ENCODE assay signal across 8 cellular contexts in the genomic region with DNA sequence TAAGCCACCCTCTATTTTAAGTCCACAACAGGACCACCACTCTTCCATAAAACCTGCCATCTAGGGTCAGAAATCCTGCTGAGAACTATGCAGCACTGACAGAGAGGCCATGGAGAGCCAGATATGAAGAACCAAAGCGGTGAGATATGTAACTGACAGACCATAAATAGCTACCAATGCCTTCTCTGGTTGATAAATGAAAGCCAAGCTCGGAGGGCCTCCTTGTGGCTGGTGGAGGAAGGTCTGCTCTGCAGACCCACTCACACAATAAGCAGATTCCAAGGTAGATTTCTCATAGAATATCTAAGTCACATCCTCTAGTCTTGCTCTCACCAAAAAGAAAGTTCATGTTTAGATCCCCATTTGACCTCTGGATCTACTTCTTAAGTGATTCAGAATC. TPM values are rescaled to one million over a fixed set of nuclear protein-coding genes. Genes with fewer than 3 reads are reported as not detected.
DNase-seq lines count a peak whose midpoint lies in the region; ATAC-seq and TF ChIP-seq lines count a peak whose summit lies in the region.

No MANE protein-coding gene starts in this region.

- no peak overlapping the region for H3K9ac ChIP-seq in colonic mucosa (ENCODE audit: low read depth in 2 of 2, low read length in 2 of 2)

- H3K27me3 ChIP-seq in BE2C (no peaks in the 10 kb centered on the region), colonic mucosa (no peaks in the 10 kb centered on the region)

- TF ChIP-seq CTCF in BE2C (IDR thresholded peaks at IDR 0.05; ENCODE audit: low read depth, low read length) (peak; percentile 84), colonic mucosa (IDR thresholded peaks at IDR 0.05) (no peak)

- intact Hi-C loops in colonic mucosa (cut with DNase I): loop anchor here (5.0 kb wide), 3 partner anchors 86 to 279 kb away; no protein-coding TSS in a partner anchor

- peaks cover 15% of the 10 kb centered on the region for H3K36me3 ChIP-seq in BE2C
- H3K36me3 ChIP-seq in colonic mucosa: no peaks in the 10 kb centered on the region

- ATAC-seq in GM18861 (IDR thresholded peaks at IDR 0.05; ENCODE audit: unreplicated experiment): peak; percentile 73
- peak; percentile 80 for ATAC-seq in HG03159 (IDR thresholded peaks at IDR 0.05; ENCODE audit: unreplicated experiment)
- no peak for ATAC-seq in stimulated activated naive CD8-positive, alpha-beta T cell treated with anti-CD3 and anti-CD28 coated beads, Interleukin-15, Interleukin-2, amounts not matched to agents 100 U/mL and 50 U/mL, for 24 hours

- no peak overlapping the region for H3K27ac ChIP-seq in colonic mucosa

- H3K4me3 ChIP-seq in BE2C (ENCODE audit: low read depth, low read length): no peak overlapping the region
- H3K4me3 ChIP-seq in colonic mucosa: no peak overlapping the region

- H3K4me1 ChIP-seq in BE2C (no peaks in the 10 kb centered on the region; the same call in 1 of the 2 replicates), colonic mucosa (no peaks in the 10 kb centered on the region)

- peak; percentile 70 for DNase-seq in BE2C
- peak; percentile 18 for DNase-seq in NCI-H748 treated with DMSO at 0.1 percent for 48 hours (lab: John Stamatoyannopoulos, UW)
- peak; percentile 46 for DNase-seq in cerebellar cortex (ENCODE audit: low spot score)
- DNase-seq in lung microvascular endothelial cell (ENCODE audit: low read depth in 2 of 2): peak; percentile 83 to 86
- DNase-seq in colonic mucosa: no peak
- DNase-seq in stimulated activated naive CD8-positive, alpha-beta T cell treated with anti-CD3 and anti-CD28 coated beads, Interleukin-15, Interleukin-2, amounts not matched to agents 100 U/mL and 50 U/mL, for 24 hours: no peak

- H3K9me3 ChIP-seq in BE2C (no peaks in the 10 kb centered on the region), colonic mucosa (no peaks in the 10 kb centered on the region)

RNA-seq across cellular contexts. Expression of gene RYK, which starts 38.9 kb away (rescaled TPM):
- 31.7 TPM for polyA plus RNA-seq in BE2C (2012; ENCODE audit: insufficient read depth, insufficient read length, low read depth)
- 61.5 and 99.6 TPM in 2 replicates for total RNA-seq in lung microvascular endothelial cell
- total RNA-seq in colonic mucosa: 10 to 100 TPM; 30.7 to 40.6 TPM

Comparison
In these comparisons a context has a peak if more than half of its experiments do, and no peak if none do; other contexts are left out.
1. DNase-seq: peak in BE2C (single experiment), NCI-H748 treated with DMSO at 0.1 percent for 48 hours (single experiment), cerebellar cortex (single experiment) and lung microvascular endothelial cell (2 of 2); none in colonic mucosa (single experiment) and stimulated activated naive CD8-positive, alpha-beta T cell treated with anti-CD3 and anti-CD28 coated beads, Interleukin-15, Interleukin-2, amounts not matched to agents 100 U/mL and 50 U/mL, for 24 hours (single experiment).